Comparison of ENCODE assay signal across 18 cellular contexts in the genomic region with DNA sequence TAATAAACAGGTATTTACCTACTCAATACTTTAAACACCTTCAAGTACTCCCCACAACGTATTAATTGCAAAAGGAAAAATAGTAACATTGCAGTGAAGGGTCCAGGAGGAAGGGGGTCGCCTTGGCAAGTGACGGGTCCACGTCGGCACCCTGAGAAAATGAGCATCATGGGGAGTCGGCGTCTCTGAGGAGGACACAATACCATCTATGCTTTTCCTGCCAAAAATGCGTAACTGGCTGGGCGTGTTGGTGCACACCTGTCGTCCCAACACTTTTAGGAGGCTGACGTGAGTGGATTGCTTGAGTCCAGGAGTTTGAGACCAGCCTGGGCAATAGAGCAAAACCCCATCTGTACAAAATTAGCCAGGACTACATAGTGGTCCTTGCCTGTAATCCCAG. TPM values are rescaled to one million over a fixed set of nuclear protein-coding genes. Genes with fewer than 3 reads are reported as not detected.
A peak's percentile ranks its signal among the peaks of the same experiment; 100 is the strongest.
DNase-seq lines count a peak whose midpoint lies in the region; ATAC-seq and TF ChIP-seq lines count a peak whose summit lies in the region.
"Had no signal": no experiment of that assay in that cellular context is flagged by ENCODE, and none has a peak within 500 bp of the region (broad histone marks: within the 10 kb centered on the region; RNA-seq: fewer than 3 reads in every experiment).

No MANE protein-coding gene starts in this region.

- H3K4me3 Mint-ChIP-seq in chondrocyte (ENCODE audit: unreplicated experiment) (no peak overlapping the region), CD14-positive monocyte (no peak overlapping the region)

- H3K36me3 Mint-ChIP-seq in chondrocyte (ENCODE audit: low read depth) (no peaks in the 10 kb centered on the region), CD14-positive monocyte (no peaks in the 10 kb centered on the region)

- intact Hi-C loops in sciatic nerve (cut with DNase I) (no loop called here), CD14-positive monocyte (cut with micrococcal nuclease) (no loop called here)

- no peak overlapping the region for H3K4me3 ChIP-seq in HEK293 (ENCODE audit: low read depth, low read length)
- H3K4me3 ChIP-seq: MG63 had no signal

- H3K27me3 Mint-ChIP-seq in chondrocyte (ENCODE audit: low read depth) (no peaks in the 10 kb centered on the region), CD14-positive monocyte (ENCODE audit: low read depth in 3 of 3) (peaks cover 2 to 3% (median 3%) of the 10 kb centered on the region in 3 donors)

- DNase-seq in activated CD4-positive, CD25-positive, alpha-beta regulatory T cell treated with anti-CD3 and anti-CD28 coated beads, Interleukin-2, amount 50 U/mL, for 72 hours: peak; percentile 17
- DNase-seq in chondrocyte (ENCODE audit: low spot score): peak; percentile 33
- DNase-seq in sciatic nerve (ENCODE audit: low spot score): peak; percentile 36
- no peak for DNase-seq in CD14-positive monocyte (ENCODE audit: low spot score)
- DNase-seq in islet precursor cell: no peak
- DNase-seq: DMS79 treated with DMSO at 0.1 percent for 48 hours, GF-D8, MG63, NCI-H1105 treated with DMSO at 0.1 percent for 48 hours, NCI-H524 treated with DMSO at 0.1 percent for 48 hours had no signal

- CTCF ChIA-PET in HEK293 (lab: Yijun Ruan, JAX): interaction anchor here (0.6 to 0.8 kb wide), 4 partner anchors 19 to 103 kb away, joined by 3 to 6 read pairs (median 4); no protein-coding TSS in a partner anchor

- no peak for TF ChIP-seq CTCF in HEK293 (tag by site-specific recombination; IDR thresholded peaks at IDR 0.05)
- no peak for TF ChIP-seq CTCF in chondrocyte (IDR thresholded peaks at IDR 0.05)
- TF ChIP-seq CTCF in CD14-positive monocyte (IDR thresholded peaks at IDR 0.05): no peak

- H3K27ac Mint-ChIP-seq in chondrocyte (ENCODE audit: unreplicated experiment) (no peak overlapping the region), CD14-positive monocyte (peak overlapping the region in 1 of 7 donors; percentile 59)

- H3K36me3 ChIP-seq in HEK293 (ENCODE audit: control insufficient read depth in 2 of 2, insufficient read depth in 1 of 2, low read length in 2 of 2): no peaks in the 10 kb centered on the region
- H3K36me3 ChIP-seq: BE2C, MG63 had no signal

- peaks cover 10% of the 10 kb centered on the region for H3K4me1 Mint-ChIP-seq in chondrocyte (ENCODE audit: low read depth)
- H3K4me1 Mint-ChIP-seq in CD14-positive monocyte: peaks cover 7% of the 10 kb centered on the region

- POLR2A ChIA-PET in HEK293 (lab: Yijun Ruan, JAX): interaction anchor here (0.6 kb wide), 1 partner anchor 621 kb away, joined by 3 read pairs; no protein-coding TSS in a partner anchor

- no peak overlapping the region for H3K27ac ChIP-seq in HEK293 (ENCODE audit: extremely low read depth, low read depth, low read length)
- H3K27ac ChIP-seq: 22Rv1 had no signal

- ATAC-seq in activated CD4-positive, CD25-positive, alpha-beta regulatory T cell treated with anti-CD3 and anti-CD28 coated beads, Interleukin-2, amount 50 U/mL, for 24 hours: no peak
- ATAC-seq in sciatic nerve (no peak), GM18517 (IDR thresholded peaks at IDR 0.05; ENCODE audit: unreplicated experiment) (no peak)

- H3K9me3 Mint-ChIP-seq in chondrocyte (ENCODE audit: low read depth): no peaks in the 10 kb centered on the region
- H3K9me3 Mint-ChIP-seq in CD14-positive monocyte: peaks cover 0 to 1% (median 0%) of the 10 kb centered on the region in 7 donors

- H3K9me3 ChIP-seq in HEK293 (ENCODE audit: control insufficient read depth, insufficient read depth, low read depth, low read length): no peaks in the 10 kb centered on the region
- H3K9me3 ChIP-seq: BE2C, MG63 had no signal

- H3K4me1 ChIP-seq in HEK293 (ENCODE audit: control insufficient read depth, insufficient read depth, low read length): 0 out of 2 replicates have a peak, but pooled peaks cover 4% of the 10 kb centered on the region

TF ChIP-seq in HEK293, 187 proteins besides CTCF, POLR2A, EP300 and RAD21:
- TF ChIP-seq ZNF335 (tag by site-specific recombination; conservative IDR thresholded peaks at IDR 0.05): no peak
- no peak for TF ChIP-seq ZNF670 (tag by site-specific recombination; IDR thresholded peaks at IDR 0.05; ENCODE audit: low read depth)
- no peak for TF ChIP-seq ZNF19 (tag by site-specific recombination; IDR thresholded peaks at IDR 0.05; ENCODE audit: low read depth)
- TF ChIP-seq ZNF785 (tag by site-specific recombination; IDR thresholded peaks at IDR 0.05): no peak
- 0 out of 2 replicates have a peak, but pooled peaks have one; percentile 23 for TF ChIP-seq SCRT2 (tag by site-specific recombination; IDR thresholded peaks at IDR 0.05)
- TF ChIP-seq ZBTB1 (tag by site-specific recombination; IDR thresholded peaks at IDR 0.05): no peak
- no peak for TF ChIP-seq KLF8 (tag by site-specific recombination; IDR thresholded peaks at IDR 0.05)
TF ChIP-seq in HEK293: peak in this region for 1.

RNA-seq across cellular contexts. Expression of a gene that starts 7.3 kb away (rescaled TPM):
- total RNA-seq in chondrocyte (1.7 to 4.1 TPM (median 1.7 TPM) in 3 replicates), sciatic nerve (2.9 TPM)
- polyA plus RNA-seq in CD14-positive monocyte: not detected
- total RNA-seq: H7, LHCN-M2, SK-MEL-5 had no signal

RNA-seq across cellular contexts. Expression of a gene that starts 36.2 kb away (rescaled TPM):
- total RNA-seq in chondrocyte (14.0 to 18.5 TPM (median 14.1 TPM) in 3 replicates), sciatic nerve (9.9 TPM)
- 1 to 10 TPM; 3.3 to 5.8 TPM for polyA plus RNA-seq in CD14-positive monocyte

RNA-seq across cellular contexts. Expression of a gene that starts 50.2 kb away (rescaled TPM):
- total RNA-seq in chondrocyte: 1,314 to 1,671 TPM (median 1,646 TPM) in 3 replicates
- 397 TPM for total RNA-seq in sciatic nerve
- polyA plus RNA-seq in CD14-positive monocyte: not detected

Comparison
In these comparisons a context has a peak if more than half of its experiments do, and no peak if none do; other contexts are left out.
1. DNase-seq: peak in activated CD4-positive, CD25-positive, alpha-beta regulatory T cell treated with anti-CD3 and anti-CD28 coated beads, Interleukin-2, amount 50 U/mL, for 72 hours (single experiment), chondrocyte (single experiment) and sciatic nerve (single experiment); none in CD14-positive monocyte (single experiment) and islet precursor cell (single experiment).